2 cellular contexts compared by ENCODE assay signal in genomic region chr1:183630748-183631147, GRCh38.
TF ChIP-seq lines count a peak whose summit lies in the region.

No MANE protein-coding gene starts in this region.

TF ChIP-seq in A549, 52 proteins besides CTCF, POLR2A, EP300 and RAD21:
- TF ChIP-seq HOXB5 (CRISPR knock-in tag; IDR thresholded peaks at IDR 0.05), result no peak
- no peak for TF ChIP-seq JUN (IDR thresholded peaks at IDR 0.05)
- TF ChIP-seq REST (IDR thresholded peaks at IDR 0.05), result no peak
- no peak for TF ChIP-seq GATA3 (IDR thresholded peaks at IDR 0.05; ENCODE audit: borderline replicate concordance)
- TF ChIP-seq POLR2AphosphoS2 (conservative IDR thresholded peaks at IDR 0.05; ENCODE audit: low read length), result no peak
- TF ChIP-seq MAZ (IDR thresholded peaks at IDR 0.05; ENCODE audit: borderline replicate concordance, low read depth, low read length), result no peak
- TF ChIP-seq TFCP2L1 (CRISPR knock-in tag; IDR thresholded peaks at IDR 0.05), result no peak
- TF ChIP-seq NFE2L2 (conservative IDR thresholded peaks at IDR 0.05; ENCODE audit: low read length), result no peak
- TF ChIP-seq MAX (IDR thresholded peaks at IDR 0.05), result no peak
- TF ChIP-seq KDM5A (IDR thresholded peaks at IDR 0.05), result no peak
- TF ChIP-seq ZFP36 (IDR thresholded peaks at IDR 0.05; ENCODE audit: borderline replicate concordance, partially characterized antibody), result no peak
- TF ChIP-seq HEYL (CRISPR knock-in tag; IDR thresholded peaks at IDR 0.05), result no peak
- no peak for TF ChIP-seq MYC (IDR thresholded peaks at IDR 0.05; ENCODE audit: borderline replicate concordance, low read length)
- no peak for TF ChIP-seq HMGXB4 (CRISPR knock-in tag; IDR thresholded peaks at IDR 0.05; ENCODE audit: borderline replicate concordance)
- TF ChIP-seq SMC3 (IDR thresholded peaks at IDR 0.05), result no peak
- no peak for TF ChIP-seq ZNF302 (CRISPR knock-in tag; IDR thresholded peaks at IDR 0.05)
- TF ChIP-seq BCL3 (IDR thresholded peaks at IDR 0.05), result no peak
- no peak for TF ChIP-seq FOSB (CRISPR knock-in tag; IDR thresholded peaks at IDR 0.05)
- TF ChIP-seq RFX5 (IDR thresholded peaks at IDR 0.05), result no peak
- TF ChIP-seq FOSL2 (IDR thresholded peaks at IDR 0.05), result no peak
- no peak for TF ChIP-seq FOSL2 (CRISPR knock-in tag; IDR thresholded peaks at IDR 0.05)
TF ChIP-seq in A549: peak in this region for 0.

TF ChIP-seq in GM12878, 131 proteins besides CTCF, POLR2A, EP300 and RAD21:
- TF ChIP-seq MTA2 (IDR thresholded peaks at IDR 0.05; ENCODE audit: low read depth) (0 out of 2 replicates have a peak, but pooled peaks have one; percentile 11), ZBTB40 (IDR thresholded peaks at IDR 0.05; ENCODE audit: borderline replicate concordance) (no peak), BHLHE40 (IDR thresholded peaks at IDR 0.05; ENCODE audit: borderline replicate concordance in 1 of 2, low read depth in 2 of 2, low read length in 1 of 2) (peak in 1 of 2 experiments; percentile 57; a peak in 1 of 4 replicates), CEBPB (IDR thresholded peaks at IDR 0.05; ENCODE audit: borderline replicate concordance in 1 of 2, low read depth in 2 of 2, low read length in 2 of 2) (no peak), RAD51 (IDR thresholded peaks at IDR 0.05) (peak; percentile 69), NR2C1 (IDR thresholded peaks at IDR 0.05) (peak; percentile 42)
